8 cellular contexts compared by ENCODE assay signal in the genomic region with DNA sequence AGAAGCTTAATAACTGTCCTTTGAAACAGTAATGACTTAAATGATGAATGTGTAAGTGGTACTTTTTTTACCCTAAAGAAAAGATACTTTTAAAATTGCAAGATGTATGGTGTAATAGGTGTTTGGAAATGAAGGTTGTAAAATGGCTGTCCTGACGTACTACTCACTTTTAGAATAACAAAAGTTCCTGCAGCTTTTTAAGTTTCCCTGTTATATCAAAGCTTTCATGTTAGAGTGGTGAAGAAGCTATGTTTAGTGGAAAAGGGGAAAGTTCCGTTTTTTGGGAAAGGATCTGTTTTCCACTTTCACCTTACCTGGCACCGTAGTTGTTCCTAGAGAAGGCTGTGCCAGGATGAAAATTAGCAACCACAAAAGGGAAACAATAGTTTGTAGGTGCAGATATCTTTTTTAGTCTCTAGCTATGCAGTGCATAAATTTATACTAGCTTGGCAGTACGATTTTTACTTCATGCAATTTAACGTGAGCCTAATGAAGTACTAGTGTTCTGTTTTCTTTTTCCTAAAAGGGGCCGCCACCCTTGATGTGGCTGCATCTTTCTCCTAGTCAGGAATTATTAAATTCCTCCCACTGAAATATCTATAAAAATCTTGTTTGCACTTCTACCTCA. TPM values are rescaled to one million over a fixed set of nuclear protein-coding genes. Genes with fewer than 3 reads are reported as not detected.
DNase-seq lines count a peak whose midpoint lies in the region; ATAC-seq, FAIRE-seq and TF ChIP-seq lines count a peak whose summit lies in the region.

No MANE protein-coding gene starts in this region.

- no peaks in the 10 kb centered on the region for H3K9me3 ChIP-seq in A673 (ENCODE audit: low read depth, low read length, poor library complexity, severe bottlenecking)
- no peaks in the 10 kb centered on the region for H3K9me3 ChIP-seq in K562 (replicated peaks; ENCODE audit: control insufficient read depth, insufficient read depth, low read depth, low read length)
- H3K9me3 ChIP-seq in mesenchymal stem cell (ENCODE audit: control insufficient read depth, low read length), result no peaks in the 10 kb centered on the region
- no peaks in the 10 kb centered on the region for H3K9me3 ChIP-seq in aorta (ENCODE audit: control insufficient read depth, low read length)

- peak overlapping the region in 1 of 2 experiments; percentile 77; a peak in 2 of 4 replicates for H3K9ac ChIP-seq in K562 (ENCODE audit: insufficient read depth in 1 of 2, low read depth in 2 of 2, low read length in 2 of 2)
- H3K9ac ChIP-seq in mesenchymal stem cell (ENCODE audit: low read length), result peak overlapping the region; percentile 97

- TF ChIP-seq POLR2A in K562 (conservative IDR thresholded peaks at IDR 0.05), result no peak
- TF ChIP-seq POLR2A in lower leg skin (IDR thresholded peaks at IDR 0.05), result no peak

- TF ChIP-seq RAD21 in K562 (CRISPR knock-in tag; conservative IDR thresholded peaks at IDR 0.05 in 1 of 2, IDR thresholded peaks at IDR 0.05 in 1 of 2), result no peak

- H3K36me3 ChIP-seq in A673 (ENCODE audit: insufficient read depth, low read length, poor library complexity, severe bottlenecking) (no peaks in the 10 kb centered on the region), K562 (ENCODE audit: control insufficient read depth, insufficient read depth, low read length) (no peaks in the 10 kb centered on the region), mesenchymal stem cell (ENCODE audit: control insufficient read depth in 1 of 2, insufficient read depth in 2 of 2, low read depth in 1 of 2, low read length in 2 of 2) (peaks cover 0 to 6% of the 10 kb centered on the region in 2 experiments), aorta (ENCODE audit: control insufficient read depth in 1 of 2, insufficient read depth in 2 of 2, low read length in 1 of 2) (no peaks in the 10 kb centered on the region)

- POLR2A ChIA-PET in A673 (lab: Charles Lee; ENCODE audit: low non-redundant PET), result interaction anchor here (0.7 kb wide), 1 partner anchor 37 kb away, joined by 3 read pairs; no protein-coding TSS in a partner anchor
- POLR2A ChIA-PET in K562 (lab: Yijun Ruan, JAX), result interaction anchor here (0.6 to 4.1 kb wide), 6 partner anchors 8 to 464 kb away, joined by 3 to 29 read pairs (median 4); no protein-coding TSS in a partner anchor

- ATAC-seq in K562, result no peak
- no peak for ATAC-seq in aorta (ENCODE audit: low FRiP score)
- no peak for ATAC-seq in GM19397 (IDR thresholded peaks at IDR 0.05; ENCODE audit: unreplicated experiment)

- no peaks in the 10 kb centered on the region for H4K20me1 ChIP-seq in K562 (replicated peaks; ENCODE audit: control insufficient read depth, insufficient read depth, low read length)

- no peak overlapping the region for H3K18ac ChIP-seq in mesenchymal stem cell (ENCODE audit: low read depth in 1 of 2, low read length in 2 of 2)

- H3K23ac ChIP-seq in mesenchymal stem cell (ENCODE audit: low read length in 2 of 2), result no peak overlapping the region

- CTCF ChIA-PET in A673 (lab: Charles Lee), result interaction anchor here (1.6 kb wide), 1 partner anchor 206 kb away, joined by 4 read pairs; no protein-coding TSS in a partner anchor
- CTCF ChIA-PET in K562 (lab: Yijun Ruan, JAX; ENCODE audit: low intra/inter-chr PET ratio), result no interaction called here

- H3K14ac ChIP-seq in mesenchymal stem cell (ENCODE audit: low read length in 2 of 2), result no peak overlapping the region

- peak overlapping the region; percentile 89 for H3K4me3 ChIP-seq in A673 (ENCODE audit: low read depth, low read length, poor library complexity, severe bottlenecking)
- H3K4me3 ChIP-seq in HL-60 (replicated peaks; ENCODE audit: insufficient read depth, low read length), result peak overlapping the region; percentile 65
- H3K4me3 ChIP-seq in K562, result peak overlapping the region; percentile 71
- H3K4me3 ChIP-seq in mesenchymal stem cell (ENCODE audit: insufficient read depth in 1 of 2, low read depth in 1 of 2, low read length in 2 of 2), result peak overlapping the region in 1 of 2 experiments; percentile 97
- peak overlapping the region; percentile 48 to 53 for H3K4me3 ChIP-seq in aorta (ENCODE audit: low read length in 2 of 2)
- no peak overlapping the region for H3K4me3 ChIP-seq in lower leg skin (ENCODE audit: low read depth, poor library complexity, severe bottlenecking)

- FAIRE-seq in K562 (lab: Jason Lieb, UNC), result no peak

- H3K4ac ChIP-seq in mesenchymal stem cell (ENCODE audit: low read depth in 1 of 2, low read length in 2 of 2), result no peak overlapping the region

- H2AK5ac ChIP-seq in mesenchymal stem cell (ENCODE audit: low read length, severe bottlenecking), result no peak overlapping the region

- peak overlapping the region; percentile 14; the same call in 1 of the 2 replicates for H2AFZ ChIP-seq in K562 (ENCODE audit: low read depth, low read length)
- no peak overlapping the region for H2AFZ ChIP-seq in mesenchymal stem cell (ENCODE audit: low read depth, low read length)

- H3K9me1 ChIP-seq in K562 (ENCODE audit: control insufficient read depth, insufficient read depth, low read length), result no peaks in the 10 kb centered on the region

- H2BK120ac ChIP-seq in mesenchymal stem cell (ENCODE audit: low read depth, low read length), result no peak overlapping the region

- TF ChIP-seq CTCF in A673 (conservative IDR thresholded peaks at IDR 0.05; ENCODE audit: low read depth, low read length) (no peak), HL-60 (IDR thresholded peaks at IDR 0.05; ENCODE audit: insufficient read depth, low read length) (no peak), K562 (IDR thresholded peaks at IDR 0.05 in 2 of 3, conservative IDR thresholded peaks at IDR 0.05 in 1 of 3; ENCODE audit: insufficient read depth in 2 of 3, low read depth in 1 of 3, low read length in 3 of 3) (no peak), lower leg skin (IDR thresholded peaks at IDR 0.05) (no peak)

- no peak overlapping the region for H2BK12ac ChIP-seq in mesenchymal stem cell (ENCODE audit: low read length in 2 of 2)

- in situ Hi-C loops in K562 (cut with MboI), result no loop called here

- H4K8ac ChIP-seq in mesenchymal stem cell (ENCODE audit: low read length), result no peak overlapping the region

- intact Hi-C loops in A673 (cut with micrococcal nuclease; ENCODE audit: unreplicated experiment) (no loop called here), K562 (cut with micrococcal nuclease) (loop anchor here (1.0 to 10.0 kb wide), 4 partner anchors 31 to 293 kb away; no protein-coding TSS in a partner anchor), aorta (cut with DNase I) (loop anchor here (5.0 to 10.0 kb wide), 4 partner anchors 35 to 205 kb away; no protein-coding TSS in a partner anchor), lower leg skin (cut with DNase I; ENCODE audit: low total_unique reads) (no loop called here)

- H2BK15ac ChIP-seq in mesenchymal stem cell (ENCODE audit: low read depth, poor library complexity, severe bottlenecking), result no peak overlapping the region

- no peak for TF ChIP-seq EP300 in K562 (IDR thresholded peaks at IDR 0.05; ENCODE audit: low read length)

- no peak overlapping the region for H4K91ac ChIP-seq in mesenchymal stem cell (ENCODE audit: low read length)

- BruUV-seq in A673 (replicated peaks; lab: Mats Ljungman, UMichigan), result TSS peak; percentile 47
- BruUV-seq in K562 (replicated peaks; lab: Mats Ljungman, UMichigan), result TSS peak; percentile 53

- H3K79me1 ChIP-seq in mesenchymal stem cell (replicated peaks; ENCODE audit: low read length, poor library complexity, severe bottlenecking), result no peaks in the 10 kb centered on the region

- H2BK5ac ChIP-seq in mesenchymal stem cell (ENCODE audit: low read depth, low read length, poor library complexity, severe bottlenecking), result no peak overlapping the region

- peak overlapping the region; percentile 95 for H3K4me2 ChIP-seq in K562 (ENCODE audit: insufficient read depth, low read length)
- H3K4me2 ChIP-seq in mesenchymal stem cell (ENCODE audit: low read length, poor library complexity, severe bottlenecking), result peak overlapping the region; percentile 36

- H3K27me3 ChIP-seq in A673 (replicated peaks; ENCODE audit: insufficient read depth, low read depth, low read length, poor library complexity), result no peaks in the 10 kb centered on the region
- no peaks in the 10 kb centered on the region for H3K27me3 ChIP-seq in HL-60 (ENCODE audit: insufficient read depth, poor library complexity, severe bottlenecking)
- H3K27me3 ChIP-seq in K562 (ENCODE audit: control insufficient read depth in 2 of 2, insufficient read depth in 2 of 2, low read length in 2 of 2), result no peaks in the 10 kb centered on the region
- H3K27me3 ChIP-seq in mesenchymal stem cell (ENCODE audit: control insufficient read depth in 1 of 2, insufficient read depth in 1 of 2, low read length in 2 of 2), result no peaks in the 10 kb centered on the region
- H3K27me3 ChIP-seq in aorta (ENCODE audit: control insufficient read depth in 1 of 2, insufficient read depth in 2 of 2, low read length in 1 of 2), result no peaks in the 10 kb centered on the region

- 56% methylated on average over 6 of the region's 6 CpGs for WGBS in K562 (ENCODE audit: insufficient coverage, low coverage, missing lambda C conversion rate)
- WGBS in mesenchymal stem cell, result 9% methylated on average over 5 of the region's 6 CpGs
- WGBS in aorta, 2 donors, result 0 to 2% methylated on average over 6 of the region's 6 CpGs
- WGBS in lower leg skin, 2 donors, result 13% methylated on average over 6 of the region's 6 CpGs

- H3K4me1 ChIP-seq in A673 (ENCODE audit: insufficient read depth, low read length, poor library complexity, severe bottlenecking) (peaks cover 25% of the 10 kb centered on the region), K562 (replicated peaks in 1 of 2; ENCODE audit: control insufficient read depth in 2 of 2, insufficient read depth in 2 of 2, low read length in 2 of 2) (peaks cover 9 to 17% of the 10 kb centered on the region in 2 experiments; a peak in 3 of 5 replicates), mesenchymal stem cell (ENCODE audit: control insufficient read depth, insufficient read depth, low read depth, low read length) (peaks cover 3% of the 10 kb centered on the region), aorta (ENCODE audit: control insufficient read depth in 1 of 2, insufficient read depth in 2 of 2, low read length in 2 of 2) (peaks cover 0 to 3% of the 10 kb centered on the region in 2 donors)

- H3K79me2 ChIP-seq in K562 (ENCODE audit: control insufficient read depth, insufficient read depth, low read length), result peaks cover 27% of the 10 kb centered on the region; the same call in 2 of the 3 replicates

- H3K27ac ChIP-seq in A673 (ENCODE audit: low read depth, low read length, poor library complexity, severe bottlenecking), result peak overlapping the region; percentile 97
- H3K27ac ChIP-seq in HL-60 (replicated peaks), result peak overlapping the region; percentile 83
- H3K27ac ChIP-seq in K562 (ENCODE audit: extremely low read depth, low read depth, low read length), result no peak overlapping the region
- H3K27ac ChIP-seq in mesenchymal stem cell (ENCODE audit: low read length, poor library complexity, severe bottlenecking), result no peak overlapping the region
- peak overlapping the region in 1 of 2 donors; percentile 53 for H3K27ac ChIP-seq in aorta (ENCODE audit: low read depth in 1 of 2, low read length in 2 of 2)

- DNase-seq in A673 (ENCODE audit: low spot score) (no peak), HL-60 (ENCODE audit: low read depth in 1 of 2, low spot score in 1 of 2) (no peak), K562 (ENCODE audit: extremely low read depth in 1 of 4, low spot score in 3 of 4) (no peak), mesenchymal stem cell (peak; percentile 38), aorta (no peak), lower leg skin (ENCODE audit: low spot score in 2 of 2) (no peak), NCI-H446 (lab: John Stamatoyannopoulos, UW) (no peak)

RNA-seq across cellular contexts. Expression of gene TNPO1, which starts 1.3 kb away (rescaled TPM):
- 175 and 201 TPM in 2 replicates for total RNA-seq in A673 (2021)
- 54.6 and 209 TPM in 2 replicates for total RNA-seq in K562 (2011; cell fraction: chromatin; rRNA removed; ENCODE audit: low replicate concordance)
- total RNA-seq in K562 (2011; cell fraction: nucleolus; rRNA removed), result 33.4 and 34.5 TPM in 2 replicates
- 47.5 and 61.9 TPM in 2 replicates for total RNA-seq in K562 (2011; cell fraction: nucleoplasm; rRNA removed)
- 114 and 120 TPM in 2 replicates for total RNA-seq in K562 (2014; rRNA removed)
- 160 and 174 TPM in 2 replicates for total RNA-seq in K562 (2014; rRNA removed; fragmentation: Illumina TruSeq; extraction: Trizol)
- 166 and 176 TPM in 2 replicates for total RNA-seq in K562 (2015; rRNA removed; fragmentation: Illumina TruSeq; extraction: Trizol)
- total RNA-seq in K562 (2021), result 124 and 127 TPM in 2 replicates
- polyA plus RNA-seq in K562 (2011; rRNA removed), result 61.4 and 79.1 TPM in 2 replicates
- polyA plus RNA-seq in K562 (2011; cell fraction: cytosol; rRNA removed), result 34.5 and 43.6 TPM in 2 replicates
- 29.5 and 30.0 TPM in 2 replicates for polyA plus RNA-seq in K562 (2011; cell fraction: nucleus; rRNA removed)
- polyA plus RNA-seq in K562 (2012), result 36.9 and 59.5 TPM in 2 replicates
- 97.5 and 97.9 TPM in 2 replicates for polyA plus RNA-seq in K562 (2014; fragmentation: Illumina TruSeq; extraction: Trizol)
- 10 to 100 TPM; 20.8 to 50.0 TPM for polyA plus RNA-seq in K562 (2014; fragmentation: Nextera tagmentation; extraction: Ambion mirVana)
- 52.0 and 57.9 TPM in 2 replicates for polyA plus RNA-seq in K562 (2014; rRNA removed)
- 636 and 709 TPM in 2 replicates for polyA minus RNA-seq in K562 (2011; rRNA and poly(A)+ RNA removed)
- 124 and 164 TPM in 2 replicates for polyA minus RNA-seq in K562 (2011; cell fraction: cytosol; rRNA and poly(A)+ RNA removed)
- polyA minus RNA-seq in K562 (2011; cell fraction: nucleus; rRNA and poly(A)+ RNA removed), result 44.4 and 104 TPM in 2 replicates
- polyA plus RNA-seq in mesenchymal stem cell (2013, experiment 1 of 2), result 88.3 TPM
- 88.8 TPM for polyA plus RNA-seq in mesenchymal stem cell (2013, experiment 2 of 2)
- 100 to 1,000 TPM in 1 of 2 donors, 10 to 100 TPM in 1; 92.9 to 113 TPM for total RNA-seq in aorta
- 10 to 100 TPM; 11.2 to 13.4 TPM for polyA plus RNA-seq in aorta
- total RNA-seq in lower leg skin, result 10 to 100 TPM; 55.5 to 83.4 (median 66.2) TPM

Comparison
In these comparisons a context has a peak if more than half of its experiments do, and no peak if none do; other contexts are left out.
1. H3K27ac ChIP-seq: peak in A673 (single experiment) and HL-60 (single experiment); none in K562 (single experiment) and mesenchymal stem cell (single experiment).
2. intact Hi-C loops: an anchor here in K562 (1.0 to 10.0 kb wide) and aorta (5.0 to 10.0 kb wide); none called in A673 and lower leg skin.